ENCODE assay signal across 17 cellular contexts in the genomic region with DNA sequence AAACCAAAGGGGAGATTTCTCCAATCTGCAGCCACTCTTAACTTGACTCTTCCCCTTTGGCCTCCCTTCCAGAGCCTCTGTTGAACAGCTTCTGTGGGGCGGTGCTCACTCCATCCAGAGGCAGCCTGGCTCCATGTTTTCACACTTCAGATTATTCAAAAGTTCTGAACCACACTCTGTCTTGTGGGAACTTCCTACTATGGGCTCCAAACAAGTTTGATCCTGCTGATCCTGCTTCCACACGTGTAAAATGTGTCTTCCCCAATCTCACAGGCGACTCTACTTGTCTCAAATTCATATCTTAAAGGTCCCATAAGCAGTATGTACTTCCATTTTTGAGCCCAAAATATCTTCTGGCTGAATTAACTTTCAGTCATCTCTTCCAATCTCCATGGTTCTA.
DNase-seq lines count a peak whose midpoint lies in the region; ATAC-seq and TF ChIP-seq lines count a peak whose summit lies in the region.
"Had no signal": no experiment of that assay in that cellular context is flagged by ENCODE, and none has a peak within 500 bp of the region (broad histone marks: within the 10 kb centered on the region; RNA-seq: fewer than 3 reads in every experiment).

No MANE protein-coding gene starts in this region.

- H3K9ac ChIP-seq in OCI-LY1 (ENCODE audit: low read length), result peak overlapping the region; percentile 33

- H3K4me2 ChIP-seq in OCI-LY1 (ENCODE audit: low read length), result peak overlapping the region; percentile 20; the same call in 1 of the 2 replicates

- H3K9me3 ChIP-seq in heart left ventricle, result peaks cover 0 to 12% (median 0%) of the 10 kb centered on the region in 12 donors
- H3K9me3 ChIP-seq in OCI-LY1 (ENCODE audit: low read length), result peaks cover 12% of the 10 kb centered on the region
- H3K9me3 ChIP-seq: Caco-2 had no signal

- peaks cover 28% of the 10 kb centered on the region for H3K4me1 Mint-ChIP-seq in type B pancreatic cell (ENCODE audit: unreplicated experiment)

- no peaks in the 10 kb centered on the region for H3K27me3 Mint-ChIP-seq in type B pancreatic cell

- 59 to 69% (median 64%) methylated on average over 3 of the region's 3 CpGs for WGBS in heart left ventricle, 4 donors

- H3K36me3 ChIP-seq in heart left ventricle (no peaks in the 10 kb centered on the region), OCI-LY1 (ENCODE audit: insufficient read depth, low read length) (peaks cover 15% of the 10 kb centered on the region)

- no peaks in the 10 kb centered on the region for H3K9me2 ChIP-seq in OCI-LY1 (ENCODE audit: low read depth, low read length)

- no peak for DNase-seq in left ventricle myocardium superior
- no peak for DNase-seq in heart left ventricle
- DNase-seq in epithelial cell of esophagus (ENCODE audit: low read depth), result peak; percentile 46
- no peak for DNase-seq in type B pancreatic cell (ENCODE audit: extremely low spot score, unreplicated experiment)
- DNase-seq in erythroblast (lab: John Stamatoyannopoulos, UW), result no peak
- DNase-seq: activated CD8-positive, alpha-beta memory T cell treated with anti-CD3 and anti-CD28 coated beads, Interleukin-2, amount 10 ng/mL, durations not matched to agents 7 days and 5 days; activated gamma-delta T cell; Caco-2; foreskin melanocyte; midbrain; NCI-H1092; NCI-H2081 treated with DMSO at 0.1 percent for 48 hours; NCI-H524 treated with DMSO at 0.1 percent for 48 hours had no signal

- peak; percentile 13 for ATAC-seq in left ventricle myocardium superior
- ATAC-seq in heart left ventricle, result no peak
- no peak for ATAC-seq in GM19023 (IDR thresholded peaks at IDR 0.05; ENCODE audit: unreplicated experiment)
- ATAC-seq: activated CD8-positive, alpha-beta memory T cell treated with anti-CD3 and anti-CD28 coated beads, Interleukin-2, amount 10 ng/mL, durations not matched to agents 7 days and 5 days; stimulated activated effector memory CD8-positive, alpha-beta T cell treated with anti-CD3 and anti-CD28 coated beads, Interleukin-12 subunit alpha, Interleukin-12 subunit beta, amount 100 ng/mL, for 72 hours had no signal

- H3K27me3 ChIP-seq in heart left ventricle (no peaks in the 10 kb centered on the region), OCI-LY1 (ENCODE audit: insufficient read depth, low read length) (no peaks in the 10 kb centered on the region)

- peaks cover 0 to 30% (median 0%) of the 10 kb centered on the region in 12 donors for H3K4me1 ChIP-seq in heart left ventricle
- peaks cover 78% of the 10 kb centered on the region for H3K4me1 ChIP-seq in OCI-LY1 (ENCODE audit: insufficient read depth, low read length, severe bottlenecking)
- H3K4me1 ChIP-seq: Caco-2 had no signal

- no peaks in the 10 kb centered on the region for H3K79me2 ChIP-seq in OCI-LY1 (ENCODE audit: insufficient read depth, low read length)

- H4K20me1 ChIP-seq in OCI-LY1 (ENCODE audit: insufficient read depth, low read length), result no peaks in the 10 kb centered on the region

- H3K4me3 ChIP-seq in heart left ventricle (no peak overlapping the region), OCI-LY1 (ENCODE audit: low read depth, low read length, poor library complexity, severe bottlenecking) (no peak overlapping the region), epithelial cell of esophagus (ENCODE audit: low read length) (no peak overlapping the region)

- H3K27ac Mint-ChIP-seq in type B pancreatic cell, result no peak overlapping the region
- H3K27ac Mint-ChIP-seq: activated CD8-positive, alpha-beta memory T cell treated with anti-CD3 and anti-CD28 coated beads, Interleukin-2, amount 10 ng/mL, durations not matched to agents 7 days and 5 days; stimulated activated effector memory CD8-positive, alpha-beta T cell treated with anti-CD3 and anti-CD28 coated beads, Interleukin-12 subunit alpha, Interleukin-12 subunit beta, amount 100 ng/mL, for 72 hours had no signal

- H3K36me3 Mint-ChIP-seq in type B pancreatic cell, result no peaks in the 10 kb centered on the region

- H3F3A ChIP-seq in OCI-LY1 (ENCODE audit: insufficient read depth, low read length), result peaks cover 17% of the 10 kb centered on the region; the same call in 1 of the 2 replicates

- intact Hi-C loops in left ventricle myocardium superior (cut with micrococcal nuclease) (no loop called here), heart left ventricle (cut with DNase I) (no loop called here)

- TF ChIP-seq CTCF in heart left ventricle (IDR thresholded peaks at IDR 0.05), result no peak
- TF ChIP-seq CTCF in OCI-LY1 (IDR thresholded peaks at IDR 0.05; ENCODE audit: low read length), result no peak
- TF ChIP-seq CTCF in epithelial cell of esophagus (IDR thresholded peaks at IDR 0.05; ENCODE audit: insufficient read depth, low read depth, low read length, missing control alignments), result no peak
- no peak for TF ChIP-seq CTCF in type B pancreatic cell (conservative IDR thresholded peaks at IDR 0.05)

- H2AFZ ChIP-seq in OCI-LY1 (ENCODE audit: low read length), result no peak overlapping the region

- peak overlapping the region; percentile 1 for H3K4me3 Mint-ChIP-seq in type B pancreatic cell
- H3K4me3 Mint-ChIP-seq: activated CD8-positive, alpha-beta memory T cell treated with anti-CD3 and anti-CD28 coated beads, Interleukin-2, amount 10 ng/mL, durations not matched to agents 7 days and 5 days; stimulated activated effector memory CD8-positive, alpha-beta T cell treated with anti-CD3 and anti-CD28 coated beads, Interleukin-12 subunit alpha, Interleukin-12 subunit beta, amount 100 ng/mL, for 72 hours had no signal

- peaks cover 10% of the 10 kb centered on the region for H3K9me3 Mint-ChIP-seq in type B pancreatic cell
- H3K9me3 Mint-ChIP-seq: stimulated activated effector memory CD8-positive, alpha-beta T cell treated with anti-CD3 and anti-CD28 coated beads, Interleukin-12 subunit alpha, Interleukin-12 subunit beta, amount 100 ng/mL, for 72 hours had no signal

- peak overlapping the region in 1 of 12 donors; percentile 5 for H3K27ac ChIP-seq in heart left ventricle
- H3K27ac ChIP-seq in OCI-LY1 (ENCODE audit: low read depth, low read length, poor library complexity, severe bottlenecking), result peak overlapping the region; percentile 96
- H3K27ac ChIP-seq: HL-60 had no signal

- TF ChIP-seq POLR2A in heart left ventricle (IDR thresholded peaks at IDR 0.05) (no peak), erythroblast (IDR thresholded peaks at IDR 0.05; ENCODE audit: low read length) (no peak)
